18 cellular contexts compared by ENCODE assay signal in the genomic region with DNA sequence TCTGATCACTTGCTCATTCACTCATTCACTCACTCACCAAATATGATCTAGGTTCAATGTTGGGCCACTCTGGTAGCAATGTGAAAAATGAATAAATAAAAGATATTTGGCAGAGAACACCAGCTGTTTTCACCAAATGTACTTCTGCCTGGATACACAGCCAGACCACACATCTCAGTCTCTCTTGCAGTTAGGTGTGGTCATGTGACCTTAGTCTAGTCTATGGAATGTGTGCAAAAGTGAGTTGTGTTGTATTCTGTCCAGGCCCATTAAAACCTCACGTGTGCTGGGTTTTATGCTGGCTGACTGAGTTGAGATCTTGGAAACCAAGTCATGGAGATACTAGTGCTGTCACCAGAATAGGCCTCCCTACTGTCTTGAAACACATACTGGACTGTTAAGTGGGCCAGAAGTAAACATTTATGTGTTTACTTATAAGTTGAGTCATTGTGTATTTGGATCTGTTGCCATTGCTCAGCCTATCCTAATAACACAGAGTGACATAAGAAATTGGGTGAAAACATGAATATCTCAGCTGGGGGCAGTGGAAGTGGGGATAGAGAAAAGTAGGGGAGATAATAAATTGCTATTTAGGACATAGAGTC.
"Had no signal": no experiment of that assay in that cellular context is flagged by ENCODE, and none has a peak within 500 bp of the region (broad histone marks: within the 10 kb centered on the region; RNA-seq: fewer than 3 reads in every experiment).

No MANE protein-coding gene starts in this region.

- H3K4me1 ChIP-seq: parathyroid adenoma, sigmoid colon had no signal

- H3K27ac ChIP-seq: parathyroid adenoma, sigmoid colon, thoracic aorta had no signal

- H3K27me3 ChIP-seq: sigmoid colon had no signal

- H3K4me3 Mint-ChIP-seq: activated CD4-positive, alpha-beta memory T cell treated with anti-CD3 and anti-CD28 coated beads, Interleukin-2, amount 10 ng/mL, durations not matched to agents 7 days and 5 days; activated T-cell treated with anti-CD3 and anti-CD28 coated beads, Interleukin-2, amount 50 U/mL, for 4 hours; immature natural killer cell; naive B cell; WTC11 had no signal

- DNase-seq: activated CD4-positive, alpha-beta memory T cell treated with anti-CD3 and anti-CD28 coated beads, Interleukin-2, amount 10 ng/mL, durations not matched to agents 7 days and 5 days; activated CD4-positive, alpha-beta T cell treated with anti-CD3 and anti-CD28 coated beads for 4 hours; activated effector memory CD4-positive, alpha-beta T cell treated with Interleukin-2 at 50 U/mL for 16 hours; activated naive CD4-positive, alpha-beta T cell treated with anti-CD3 and anti-CD28 coated beads, Interleukin-2, amount 50 U/mL, for 16 hours; activated T-cell treated with anti-CD3 and anti-CD28 coated beads, Interleukin-2, amount 50 U/mL, for 4 hours; caudate nucleus; foreskin melanocyte; head of caudate nucleus; immature natural killer cell; left colon; naive B cell; sigmoid colon; stimulated activated CD4-positive, alpha-beta T cell treated with anti-CD3 and anti-CD28 coated beads, Interleukin-2, amount 100 ng/mL, for 24 hours had no signal

- H3K36me3 Mint-ChIP-seq: immature natural killer cell, naive B cell, WTC11 had no signal

- H3K36me3 ChIP-seq: sigmoid colon, thoracic aorta had no signal

- H3K4me1 Mint-ChIP-seq: activated CD4-positive, alpha-beta memory T cell treated with anti-CD3 and anti-CD28 coated beads, Interleukin-2, amount 10 ng/mL, durations not matched to agents 7 days and 5 days; immature natural killer cell had no signal

- H3K27me3 Mint-ChIP-seq: activated CD4-positive, alpha-beta memory T cell treated with anti-CD3 and anti-CD28 coated beads, Interleukin-2, amount 10 ng/mL, durations not matched to agents 7 days and 5 days; naive B cell had no signal

- H3K4me3 ChIP-seq: lung, sigmoid colon, thoracic aorta had no signal

- ATAC-seq: activated T-cell treated with anti-CD3 and anti-CD28 coated beads, Interleukin-2, amount 50 U/mL, for 4 hours; esophagus mucosa; left colon; WTC11 had no signal

- H3K27ac Mint-ChIP-seq: activated CD4-positive, alpha-beta memory T cell treated with anti-CD3 and anti-CD28 coated beads, Interleukin-2, amount 10 ng/mL, durations not matched to agents 7 days and 5 days; immature natural killer cell; WTC11 had no signal

- H3K9me3 ChIP-seq: sigmoid colon, thoracic aorta had no signal
